ENCODE assay signal across 17 cellular contexts in the genomic region with DNA sequence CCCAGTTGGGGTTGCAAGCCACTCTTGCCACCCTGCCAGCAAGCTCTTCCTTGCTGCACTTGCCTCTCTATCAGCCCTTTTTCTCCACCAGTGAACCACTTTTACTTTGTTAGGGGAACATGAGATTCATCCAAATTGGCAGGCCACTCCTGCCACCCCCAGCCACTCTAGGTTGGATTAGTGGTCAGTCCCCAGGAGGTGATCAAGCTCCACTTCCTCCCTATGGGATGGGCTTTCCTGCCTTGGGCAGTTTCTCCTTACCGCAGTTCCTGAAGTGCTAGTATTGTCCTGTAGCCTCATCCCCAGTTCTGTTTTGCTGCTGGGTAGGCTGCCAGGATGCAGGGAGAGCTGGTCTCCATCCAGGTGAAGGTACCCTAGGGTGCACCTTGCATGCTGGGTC.
DNase-seq lines count a peak whose midpoint lies in the region; ATAC-seq and TF ChIP-seq lines count a peak whose summit lies in the region.
"Had no signal": no experiment of that assay in that cellular context is flagged by ENCODE, and none has a peak within 500 bp of the region (broad histone marks: within the 10 kb centered on the region; RNA-seq: fewer than 3 reads in every experiment).

No MANE protein-coding gene starts in this region.

- TF ChIP-seq CTCF in CD14-positive monocyte (IDR thresholded peaks at IDR 0.05) (no peak), right lobe of liver (IDR thresholded peaks at IDR 0.05) (no peak)

- H3K36me3 ChIP-seq in right lobe of liver (no peaks in the 10 kb centered on the region), neuronal stem cell (replicated peaks in 1 of 2; ENCODE audit: control insufficient read depth in 2 of 2, insufficient read depth in 2 of 2, low read length in 2 of 2) (no peaks in the 10 kb centered on the region)
- H3K36me3 ChIP-seq: cardiac muscle cell, upper lobe of left lung, WERI-Rb-1 had no signal

- H3K4me3 Mint-ChIP-seq in activated CD4-positive, alpha-beta T cell treated with anti-CD3 and anti-CD28 coated beads, Interleukin-2, amount 10 ng/mL, durations not matched to agents 7 days and 5 days = peak overlapping the region; percentile 45
- H3K4me3 Mint-ChIP-seq in CD14-positive monocyte (peak overlapping the region; percentile 72 to 87), T-cell (peak overlapping the region; percentile 52 to 62 (median 54))

- no CpG with 5 or more reads among the region's 1 CpG for WGBS in right lobe of liver (ENCODE audit: insufficient coverage, low coverage, low lambda C conversion rate, missing lambda C conversion rate)
- WGBS in neuronal stem cell (ENCODE audit: extremely low coverage in 2 of 2, insufficient read length in 2 of 2, insufficient replicate concordance in 1 of 2), 2 donors = no CpG with 5 or more reads among the region's 1 CpG

- no peak overlapping the region for H4K8ac ChIP-seq in neuronal stem cell (ENCODE audit: low read depth, low read length)

- H3K4me1 ChIP-seq in right lobe of liver (peaks cover 0 to 3% (median 0%) of the 10 kb centered on the region in 4 donors), neuronal stem cell (ENCODE audit: control insufficient read depth in 2 of 2, insufficient read depth in 1 of 2, low read depth in 1 of 2, low read length in 2 of 2) (no peaks in the 10 kb centered on the region)

- TF ChIP-seq POLR2A in right lobe of liver (IDR thresholded peaks at IDR 0.05) = no peak

- H3K4me1 Mint-ChIP-seq in activated CD4-positive, alpha-beta T cell treated with anti-CD3 and anti-CD28 coated beads, Interleukin-2, amount 10 ng/mL, durations not matched to agents 7 days and 5 days = peaks cover 15% of the 10 kb centered on the region
- H3K4me1 Mint-ChIP-seq in CD14-positive monocyte (peaks cover 14% of the 10 kb centered on the region), T-cell (peaks cover 15 to 20% (median 18%) of the 10 kb centered on the region in 3 donors)

- H3K27me3 ChIP-seq in right lobe of liver (no peaks in the 10 kb centered on the region), neuronal stem cell (ENCODE audit: control insufficient read depth in 3 of 3, insufficient read depth in 3 of 3, low read depth in 1 of 3, low read length in 3 of 3) (no peaks in the 10 kb centered on the region)
- H3K27me3 ChIP-seq: cardiac muscle cell, upper lobe of left lung had no signal

- no peak overlapping the region for H2AFZ ChIP-seq in neuronal stem cell (ENCODE audit: low read length)

- H2BK12ac ChIP-seq in neuronal stem cell (ENCODE audit: low read length) = no peak overlapping the region

- H3K4ac ChIP-seq in neuronal stem cell (ENCODE audit: low read length) = no peak overlapping the region

- H3K23ac ChIP-seq in neuronal stem cell (ENCODE audit: low read depth, low read length, poor library complexity) = no peak overlapping the region

- H2BK5ac ChIP-seq in neuronal stem cell (ENCODE audit: low read length) = no peak overlapping the region

- no peaks in the 10 kb centered on the region for H3K9me3 Mint-ChIP-seq in activated CD4-positive, alpha-beta T cell treated with anti-CD3 and anti-CD28 coated beads, Interleukin-2, amount 10 ng/mL, durations not matched to agents 7 days and 5 days
- H3K9me3 Mint-ChIP-seq in CD14-positive monocyte (peaks cover 0 to 3% (median 0%) of the 10 kb centered on the region in 7 donors), T-cell (no peaks in the 10 kb centered on the region)

- no peak overlapping the region for H2BK120ac ChIP-seq in neuronal stem cell (ENCODE audit: low read depth, low read length)

- no peak overlapping the region for H4K91ac ChIP-seq in neuronal stem cell (ENCODE audit: low read depth, low read length, poor library complexity)

- H3K9me3 ChIP-seq in right lobe of liver (no peaks in the 10 kb centered on the region), neuronal stem cell (replicated peaks in 1 of 2; ENCODE audit: control insufficient read depth in 2 of 2, insufficient read depth in 1 of 2, low read depth in 1 of 2, low read length in 2 of 2) (peaks cover 0 to 12% of the 10 kb centered on the region in 2 donors)
- H3K9me3 ChIP-seq: upper lobe of left lung had no signal

- H3K9ac ChIP-seq in neuronal stem cell (ENCODE audit: low read depth, low read length, poor library complexity) = no peak overlapping the region

- H3K14ac ChIP-seq in neuronal stem cell (ENCODE audit: low read length) = no peak overlapping the region

- ATAC-seq in T-cell (replicated peaks in 1 of 4) (no peak), right lobe of liver (no peak), GM21528 (IDR thresholded peaks at IDR 0.05; ENCODE audit: low FRiP score, unreplicated experiment) (no peak)

- H3K27ac ChIP-seq in right lobe of liver (peak overlapping the region in 2 of 3 donors; percentile 22 to 42), neuronal stem cell (replicated peaks; ENCODE audit: low read length) (no peak overlapping the region)
- H3K27ac ChIP-seq: cardiac muscle cell, RWPE1, WERI-Rb-1 had no signal

- no peak overlapping the region for H2BK15ac ChIP-seq in neuronal stem cell (ENCODE audit: low read length)

- peak overlapping the region in 1 of 3 donors; percentile 55 for H3K4me3 ChIP-seq in right lobe of liver
- no peak overlapping the region for H3K4me3 ChIP-seq in neuronal stem cell (ENCODE audit: low read length in 2 of 2)
- H3K4me3 ChIP-seq: cardiac muscle cell had no signal

- no peak for DNase-seq in activated CD4-positive, alpha-beta T cell treated with anti-CD3 and anti-CD28 coated beads, Interleukin-2, amount 10 ng/mL, durations not matched to agents 7 days and 5 days
- DNase-seq in activated CD4-positive, alpha-beta T cell treated with anti-CD3 and anti-CD28 coated beads for 48 hours = no peak
- DNase-seq in CD14-positive monocyte (ENCODE audit: low spot score) = no peak
- no peak for DNase-seq in T-cell
- no peak for DNase-seq in right lobe of liver
- DNase-seq in NCI-H2107 (lab: John Stamatoyannopoulos, UW) = no peak
- no peak for DNase-seq in neuronal stem cell (ENCODE audit: low spot score)
- DNase-seq: activated CD8-positive, alpha-beta memory T cell treated with anti-CD3 and anti-CD28 coated beads, Interleukin-2, amount 50 U/mL, for 48 hours; HCEC 1CT; NCI-H187 treated with DMSO at 0.1 percent for 48 hours; NCI-H345; retina; upper lobe of left lung; WERI-Rb-1 had no signal

- POLR2A ChIA-PET in activated CD4-positive, alpha-beta T cell treated with anti-CD3 and anti-CD28 coated beads, Interleukin-2, amount 10 ng/mL, durations not matched to agents 7 days and 5 days (lab: Charles Lee) = no interaction called here
- POLR2A ChIA-PET in T-cell (lab: Charles Lee) = no interaction called here

- no peak overlapping the region for H2AK5ac ChIP-seq in neuronal stem cell (ENCODE audit: low read depth, low read length)

- peak overlapping the region; percentile 79 for H3K27ac Mint-ChIP-seq in activated CD4-positive, alpha-beta T cell treated with anti-CD3 and anti-CD28 coated beads, Interleukin-2, amount 10 ng/mL, durations not matched to agents 7 days and 5 days
- peak overlapping the region in 4 of 7 donors; percentile 52 to 80 (median 69) for H3K27ac Mint-ChIP-seq in CD14-positive monocyte
- peak overlapping the region; percentile 8 to 23 for H3K27ac Mint-ChIP-seq in T-cell

- no peak overlapping the region for H3K18ac ChIP-seq in neuronal stem cell (ENCODE audit: low read length)

- intact Hi-C loops in CD14-positive monocyte (cut with micrococcal nuclease) = loop anchor here in 1 of 2 donors (10.0 kb wide), 1 partner anchor 88 kb away; no protein-coding TSS in a partner anchor
- intact Hi-C loops in right lobe of liver (cut with DNase I) = loop anchor here in 1 of 2 donors (10.0 kb wide), 1 partner anchor 498 kb away; no protein-coding TSS in a partner anchor

- CTCF ChIA-PET in activated CD4-positive, alpha-beta T cell treated with anti-CD3 and anti-CD28 coated beads, Interleukin-2, amount 10 ng/mL, durations not matched to agents 7 days and 5 days (lab: Charles Lee) = interaction anchor here (0.6 kb wide), 1 partner anchor 29 kb away, joined by 3 read pairs; no protein-coding TSS in a partner anchor
- CTCF ChIA-PET in T-cell (lab: Charles Lee) = no interaction called here

- H3K4me2 ChIP-seq in neuronal stem cell (ENCODE audit: insufficient read depth, low read length, poor library complexity, severe bottlenecking) = no peak overlapping the region

- peaks cover 30% of the 10 kb centered on the region for H3K27me3 Mint-ChIP-seq in activated CD4-positive, alpha-beta T cell treated with anti-CD3 and anti-CD28 coated beads, Interleukin-2, amount 10 ng/mL, durations not matched to agents 7 days and 5 days
- H3K27me3 Mint-ChIP-seq in CD14-positive monocyte (ENCODE audit: low read depth in 3 of 3) = peaks cover 0 to 2% (median 2%) of the 10 kb centered on the region in 3 donors
- peaks cover 8 to 21% of the 10 kb centered on the region in 2 donors for H3K27me3 Mint-ChIP-seq in T-cell

- peaks cover 6% of the 10 kb centered on the region for H3K36me3 Mint-ChIP-seq in activated CD4-positive, alpha-beta T cell treated with anti-CD3 and anti-CD28 coated beads, Interleukin-2, amount 10 ng/mL, durations not matched to agents 7 days and 5 days (ENCODE audit: low read depth)
- H3K36me3 Mint-ChIP-seq in CD14-positive monocyte (no peaks in the 10 kb centered on the region), T-cell (no peaks in the 10 kb centered on the region)

- H3K79me1 ChIP-seq in neuronal stem cell (ENCODE audit: low read depth, low read length) = no peaks in the 10 kb centered on the region

Comparison
In these comparisons a context has a peak if more than half of its experiments do, and no peak if none do; other contexts are left out.
1. H3K27ac Mint-ChIP-seq: peak in every context shown above with its lines; median percentile 79 in activated CD4-positive, alpha-beta T cell treated with anti-CD3 and anti-CD28 coated beads, Interleukin-2, amount 10 ng/mL, durations not matched to agents 7 days and 5 days; 69 in CD14-positive monocyte; 16 in T-cell.